Comparison of ENCODE assay signal across 7 cellular contexts in the genomic region with DNA sequence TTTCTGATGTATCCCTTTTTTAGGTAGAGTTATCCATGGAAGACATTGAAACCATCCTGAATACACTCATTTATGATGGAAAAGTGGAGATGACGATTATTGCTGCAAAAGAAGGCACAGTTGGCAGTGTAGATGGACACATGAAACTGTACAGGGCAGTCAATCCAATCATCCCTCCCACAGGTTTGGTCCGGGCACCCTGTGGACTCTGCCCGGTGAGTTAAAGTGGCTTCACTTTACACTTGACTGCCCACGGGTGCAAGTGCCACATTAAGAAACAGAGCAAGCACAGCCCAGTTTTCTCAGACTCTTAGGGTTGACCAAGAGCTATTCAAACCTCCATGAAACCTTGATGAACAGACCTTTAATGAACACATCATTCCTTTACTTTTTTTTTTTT.
"Had no signal": no experiment of that assay in that cellular context is flagged by ENCODE, and none has a peak within 500 bp of the region (broad histone marks: within the 10 kb centered on the region; RNA-seq: fewer than 3 reads in every experiment).

No MANE protein-coding gene starts in this region.

- H3K27ac Mint-ChIP-seq: GM23338, H9 had no signal

- H3K4me2 ChIP-seq: GM23338 had no signal

- FAIRE-seq: H1, H54, K562 had no signal

- H3K9me3 Mint-ChIP-seq: GM23338, H9 had no signal

- H3K4me3 Mint-ChIP-seq: GM23338, H9 had no signal

- H2AFZ ChIP-seq: GM23338 had no signal

- DNase-seq: H9, HCEC 1CT, IMR-90 had no signal

- H3K4me1 Mint-ChIP-seq: GM23338, H9 had no signal

- H3K4me3 ChIP-seq: GM23338, K562 had no signal

- ATAC-seq: GM23338, K562 had no signal
